1 cellular context compared by ENCODE assay signal in the genomic region with DNA sequence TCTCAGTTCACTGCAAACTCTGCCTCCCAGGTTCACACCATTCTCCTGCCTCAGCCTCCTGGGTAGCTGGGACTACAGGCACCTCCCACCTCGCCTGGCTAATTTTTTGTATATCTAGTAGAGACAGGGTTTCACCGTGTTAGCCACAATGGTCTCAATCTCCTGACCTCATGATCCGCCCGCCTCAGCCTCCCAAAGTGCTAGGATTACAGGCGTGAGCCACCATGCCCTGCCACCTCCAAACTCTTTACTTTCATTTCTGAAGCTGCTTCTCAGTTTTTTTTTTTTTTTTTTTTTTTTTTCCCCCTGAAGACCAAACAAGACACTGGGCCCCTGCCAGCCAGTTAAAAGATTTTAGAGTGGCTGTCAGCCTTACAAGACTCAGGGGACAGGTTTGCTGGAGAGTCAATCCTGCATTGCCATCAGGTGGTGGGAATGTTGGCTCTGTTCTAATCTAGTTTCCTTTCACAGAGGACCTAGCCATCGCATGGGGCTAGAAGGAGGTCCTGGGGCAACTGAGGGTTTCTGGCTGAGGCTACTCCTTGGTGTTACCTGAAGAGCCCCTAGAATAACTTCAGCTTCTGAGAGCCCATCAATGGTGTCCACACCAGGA.
TF ChIP-seq lines count a peak whose summit lies in the region.

No MANE protein-coding gene starts in this region.

TF ChIP-seq in HepG2, 621 proteins besides CTCF, POLR2A, EP300 and RAD21:
- no peak for TF ChIP-seq TAF1 (CRISPR knock-in tag; IDR thresholded peaks at IDR 0.05)
- peak; percentile 94 for TF ChIP-seq TEAD3 (CRISPR knock-in tag; optimal IDR thresholded peaks at IDR 0.05; ENCODE audit: borderline replicate concordance)
- TF ChIP-seq CENPX (CRISPR knock-in tag; IDR thresholded peaks at IDR 0.05) = no peak
- peak; percentile 62 for TF ChIP-seq STAG1 (CRISPR knock-in tag; IDR thresholded peaks at IDR 0.05)
